Comparison of ENCODE assay signal across 30 cellular contexts in genomic region chr9:16915126-16915831, GRCh38. TPM values are rescaled to one million over a fixed set of nuclear protein-coding genes. Genes with fewer than 3 reads are reported as not detected.
DNase-seq lines count a peak whose midpoint lies in the region; ATAC-seq, FAIRE-seq and TF ChIP-seq lines count a peak whose summit lies in the region.
"Had no signal": no experiment of that assay in that cellular context is flagged by ENCODE, and none has a peak within 500 bp of the region (broad histone marks: within the 10 kb centered on the region; RNA-seq: fewer than 3 reads in every experiment).

No MANE protein-coding gene starts in this region.

- no peak overlapping the region for H3K56ac ChIP-seq in H1 (replicated peaks; ENCODE audit: insufficient read length, low read depth, low read length)

- H3K36me3 ChIP-seq in GM23248 (ENCODE audit: low read depth) (no peaks in the 10 kb centered on the region), H1 (ENCODE audit: control insufficient read depth in 2 of 4, insufficient read depth in 4 of 4, low read length in 3 of 4) (no peaks in the 10 kb centered on the region), thoracic aorta (no peaks in the 10 kb centered on the region)
- H3K36me3 ChIP-seq: brain microvascular endothelial cell, esophagus muscularis mucosa, tibial nerve had no signal

- TF ChIP-seq CTCF in H1 (IDR thresholded peaks at IDR 0.05; ENCODE audit: control extremely low read depth in 1 of 3, insufficient read depth in 1 of 3, low read depth in 1 of 3, low read length in 3 of 3): no peak
- no peak for TF ChIP-seq CTCF in nephron (IDR thresholded peaks at IDR 0.05; ENCODE audit: unreplicated experiment in 3 of 3)
- no peak for TF ChIP-seq CTCF in thoracic aorta (IDR thresholded peaks at IDR 0.05)

- TF ChIP-seq POLR2A in H1 (IDR thresholded peaks at IDR 0.05; ENCODE audit: control extremely low read depth in 1 of 2, low read depth in 2 of 2, low read length in 2 of 2): no peak

- H2AK5ac ChIP-seq in H1 (ENCODE audit: low read depth, low read length): no peak overlapping the region

- H3K23me2 ChIP-seq in H1 (ENCODE audit: low read depth, low read length): no peaks in the 10 kb centered on the region

- H3K23ac ChIP-seq in H1 (ENCODE audit: insufficient read length): no peak overlapping the region

- H3K4ac ChIP-seq in H1 (replicated peaks; ENCODE audit: insufficient read length, low read depth, low read length): no peak overlapping the region

- H3K4me3 ChIP-seq in GM23248: no peak overlapping the region
- H3K4me3 ChIP-seq in H1 (ENCODE audit: extremely low read depth in 1 of 4, insufficient read depth in 2 of 4, low read depth in 3 of 4, low read length in 4 of 4): no peak overlapping the region
- no peak overlapping the region for H3K4me3 ChIP-seq in thoracic aorta
- H3K4me3 ChIP-seq: dorsolateral prefrontal cortex, esophagus muscularis mucosa, smooth muscle cell, tibial nerve had no signal

- no peak overlapping the region for H2BK15ac ChIP-seq in H1 (ENCODE audit: low read length)

- WGBS in GM23248 (ENCODE audit: low coverage in 1 of 2, low lambda C conversion rate in 2 of 2, missing lambda C conversion rate in 2 of 2), 2 experiments: 60% methylated on average over 6 of the region's 6 CpGs
- 89% methylated on average over 6 of the region's 6 CpGs; no CpG with 5 or more reads in 1 of the 2 experiments for WGBS in H1 (ENCODE audit: extremely low coverage in 1 of 2, insufficient coverage in 1 of 2, insufficient read length in 1 of 2, insufficient replicate concordance in 2 of 2, low coverage in 1 of 2, low lambda C conversion rate in 2 of 2, missing lambda C conversion rate in 1 of 2), 2 experiments

- no peak overlapping the region for H4K91ac ChIP-seq in H1 (replicated peaks; ENCODE audit: insufficient read length, low read length)

- no peak for TF ChIP-seq EP300 in H1 (IDR thresholded peaks at IDR 0.05; ENCODE audit: borderline replicate concordance in 1 of 2, low read depth in 2 of 2, low read length in 2 of 2)

- no peaks in the 10 kb centered on the region for H3K79me1 ChIP-seq in H1 (ENCODE audit: low read depth, low read length)

- no peak overlapping the region; the same call in 1 of the 2 replicates for H2AFZ ChIP-seq in GM23248
- H2AFZ ChIP-seq in H1 (ENCODE audit: low read length): no peak overlapping the region

- H3K4me1 ChIP-seq in GM23248 (ENCODE audit: insufficient read depth) (no peaks in the 10 kb centered on the region), H1 (replicated peaks in 1 of 4; ENCODE audit: control insufficient read depth in 3 of 4, insufficient read depth in 4 of 4, low read length in 3 of 4) (no peaks in the 10 kb centered on the region), thoracic aorta (ENCODE audit: control insufficient read depth in 1 of 2, low read depth in 2 of 2) (peaks cover 21 to 27% of the 10 kb centered on the region in 2 donors)
- H3K4me1 ChIP-seq: esophagus muscularis mucosa, tibial nerve had no signal

- no peak overlapping the region for H2BK20ac ChIP-seq in H1 (ENCODE audit: low read length)

- no peak overlapping the region for H4K8ac ChIP-seq in H1 (ENCODE audit: extremely low read depth, insufficient read depth, low read length)

- H3K9ac ChIP-seq in GM23248: no peak overlapping the region
- H3K9ac ChIP-seq in H1 (replicated peaks in 1 of 4; ENCODE audit: extremely low read depth in 1 of 4, low read depth in 3 of 4, low read length in 3 of 4): no peak overlapping the region

- H3K27ac ChIP-seq in GM23248 (no peak overlapping the region), H1 (ENCODE audit: low read depth, low read length) (no peak overlapping the region), thoracic aorta (peak overlapping the region; percentile 36 to 50)
- H3K27ac ChIP-seq: brain microvascular endothelial cell, dorsolateral prefrontal cortex, esophagus muscularis mucosa, tibial nerve had no signal

- H3K4me2 ChIP-seq in GM23248 (ENCODE audit: unreplicated experiment) (no peak overlapping the region), H1 (ENCODE audit: insufficient read depth in 1 of 2, low read depth in 2 of 2, low read length in 2 of 2) (no peak overlapping the region)
- H3K4me2 ChIP-seq: smooth muscle cell had no signal

- peak overlapping the region; percentile 32; the same call in 1 of the 2 replicates for H3K18ac ChIP-seq in H1 (ENCODE audit: extremely low read depth, low read length)

- no peak overlapping the region for H3K14ac ChIP-seq in H1 (ENCODE audit: insufficient read length)

- H3F3A ChIP-seq in GM23248 (ENCODE audit: insufficient read depth): 0 out of 2 replicates have a peak, but pooled peaks cover 5% of the 10 kb centered on the region

- no peak overlapping the region for H2BK5ac ChIP-seq in H1 (ENCODE audit: low read depth, low read length)

- H4K5ac ChIP-seq in H1 (ENCODE audit: insufficient read length, low read depth, low read length): no peak overlapping the region

- no peak for ATAC-seq in thoracic aorta (ENCODE audit: insufficient number of reproducible peaks, low FRiP score, low read depth)
- ATAC-seq: activated CD8-positive, alpha-beta T cell treated with anti-CD3 and anti-CD28 coated beads, Interleukin-2, amount 10 ng/mL, durations not matched to agents 7 days and 5 days; left colon; Panc1 had no signal

- CTCF ChIA-PET in H1 (lab: Charles Lee; ENCODE audit: partially characterized antibody): interaction anchor here (1.2 kb wide), 1 partner anchor 8 kb away, joined by 3 read pairs; no protein-coding TSS in a partner anchor

- H3K79me2 ChIP-seq in GM23248 (ENCODE audit: insufficient read depth) (no peaks in the 10 kb centered on the region), H1 (ENCODE audit: control insufficient read depth in 1 of 2, insufficient read depth in 2 of 2, low read length in 2 of 2) (no peaks in the 10 kb centered on the region)

- no peaks in the 10 kb centered on the region for H3K27me3 Mint-ChIP-seq in nephron (ENCODE audit: low read depth)
- H3K27me3 Mint-ChIP-seq: naive B cell had no signal

- H3K27ac Mint-ChIP-seq in nephron: peak overlapping the region in 2 of 3 experiments; percentile 31 to 62
- H3K27ac Mint-ChIP-seq: activated CD8-positive, alpha-beta T cell treated with anti-CD3 and anti-CD28 coated beads, Interleukin-2, amount 10 ng/mL, durations not matched to agents 7 days and 5 days; activated T-helper 2 cell treated with anti-CD3 and anti-CD28 coated beads, Interferon-gamma antibody, Interleukin-2, Interleukin-4, amounts not matched to agents 10 μg/mL and 5 μg/mL and 100 μg/mL, durations not matched to agents 14 hours and 24 hours and 36 hours; H9; naive B cell; T-helper 2 cell treated with Interferon-gamma antibody and Interleukin-4, amounts not matched to agents 5 μg/mL and 100 μg/mL, for 36 hours had no signal

- no peak for TF ChIP-seq RAD21 in H1 (IDR thresholded peaks at IDR 0.05 in 1 of 2, conservative IDR thresholded peaks at IDR 0.05 in 1 of 2; ENCODE audit: low read depth in 2 of 2, low read length in 2 of 2)

- POLR2A ChIA-PET in H1 (lab: Charles Lee; ENCODE audit: partially characterized antibody): no interaction called here

- H3K9me3 ChIP-seq in GM23248 (ENCODE audit: low read depth) (no peaks in the 10 kb centered on the region), H1 (ENCODE audit: insufficient read depth in 2 of 2, low read depth in 1 of 2, low read length in 1 of 2) (no peaks in the 10 kb centered on the region; a peak in 1 of 4 replicates), thoracic aorta (no peaks in the 10 kb centered on the region)
- H3K9me3 ChIP-seq: esophagus muscularis mucosa, tibial nerve had no signal

- no peaks in the 10 kb centered on the region for H4K20me1 ChIP-seq in GM23248 (ENCODE audit: insufficient read depth)
- H4K20me1 ChIP-seq in H1 (replicated peaks in 1 of 2; ENCODE audit: control insufficient read depth in 1 of 2, insufficient read depth in 2 of 2, low read length in 2 of 2): no peaks in the 10 kb centered on the region

- peaks cover 16% of the 10 kb centered on the region for H3K9me3 Mint-ChIP-seq in nephron

- DNase-seq in GM23248: peak; percentile 54
- no peak for DNase-seq in H1 (ENCODE audit: low read depth in 1 of 2, low spot score in 2 of 2)
- DNase-seq in thoracic aorta (ENCODE audit: low spot score): no peak
- no peak for DNase-seq in activated CD4-positive, alpha-beta T cell treated with anti-CD3 and anti-CD28 coated beads for 4 hours
- DNase-seq in COLO668 (lab: John Stamatoyannopoulos, UW; ENCODE audit: unreplicated experiment): no peak
- no peak for DNase-seq in RPMI8226
- DNase-seq: activated CD4-positive, alpha-beta T cell treated with anti-CD3 and anti-CD28 coated beads for 1 hour; activated CD8-positive, alpha-beta T cell treated with anti-CD3 and anti-CD28 coated beads, Interleukin-2, amount 10 ng/mL, durations not matched to agents 7 days and 5 days; activated naive CD4-positive, alpha-beta T cell treated with anti-CD3 and anti-CD28 coated beads, Interleukin-2, amount 50 U/mL, for 16 hours; amniotic stem cell; brain microvascular endothelial cell; dorsolateral prefrontal cortex; H9; Karpas-422; left colon; MV-4-11; naive B cell; NCI-H1436 treated with DMSO at 0.1 percent for 48 hours; NCI-H226; NCI-H69; stimulated activated naive CD4-positive, alpha-beta T cell treated with Interleukin-2 at 50 U/mL for 16 hours had no signal

- no peak overlapping the region for H2BK12ac ChIP-seq in H1 (ENCODE audit: low read depth, low read length)

- in situ Hi-C loops in GM23248 (cut with MboI): no loop called here

- H3K4me1 Mint-ChIP-seq in nephron: peaks cover 3% of the 10 kb centered on the region
- H3K4me1 Mint-ChIP-seq: CD14-positive monocyte, H9, naive B cell had no signal

- no peak for FAIRE-seq in H1 (lab: Jason Lieb, UNC)
- FAIRE-seq: endometrium had no signal

- H3K9me2 ChIP-seq in GM23248 (ENCODE audit: insufficient read depth): no peaks in the 10 kb centered on the region

- H2BK120ac ChIP-seq in H1 (replicated peaks; ENCODE audit: low read depth, low read length): no peak overlapping the region

- no peaks in the 10 kb centered on the region for H3K36me3 Mint-ChIP-seq in nephron (ENCODE audit: low read depth)
- H3K36me3 Mint-ChIP-seq: CD14-positive monocyte, naive B cell had no signal

- no peak overlapping the region for H3K4me3 Mint-ChIP-seq in nephron
- H3K4me3 Mint-ChIP-seq: activated CD8-positive, alpha-beta T cell treated with anti-CD3 and anti-CD28 coated beads, Interleukin-2, amount 10 ng/mL, durations not matched to agents 7 days and 5 days; CD14-positive monocyte; H9; naive B cell; T-helper 2 cell treated with Interferon-gamma antibody and Interleukin-4, amounts not matched to agents 5 μg/mL and 100 μg/mL, for 36 hours had no signal

- H3K27me3 ChIP-seq in GM23248 (replicated peaks; ENCODE audit: insufficient read depth) (no peaks in the 10 kb centered on the region), H1 (replicated peaks in 1 of 4; ENCODE audit: control insufficient read depth in 3 of 4, extremely low read depth in 1 of 4, insufficient read depth in 3 of 4, low read length in 3 of 4) (no peaks in the 10 kb centered on the region), thoracic aorta (replicated peaks; ENCODE audit: insufficient read depth) (no peaks in the 10 kb centered on the region)
- H3K27me3 ChIP-seq: brain microvascular endothelial cell, esophagus muscularis mucosa, tibial nerve had no signal

RNA-seq across cellular contexts. Expression of gene BNC2, which starts 44.8 kb away (rescaled TPM):
- total RNA-seq in GM23248 (2014; rRNA removed; shearing (Covaris generic)): 18.5 and 18.6 TPM in 2 replicates
- polyA plus RNA-seq in GM23248 (2016; fragmentation: Nextera tagmentation; extraction: Ambion mirVana) (13.8 and 15.1 TPM in 2 replicates), H1 (2011; rRNA removed) (11.3 and 16.0 TPM in 2 replicates)
- total RNA-seq in H1 (2021; fragmentation: NEBNext Ultra II Directional; extraction: Animal tissue kit (Norgen Biotek cat#: 25700)): 26.8 and 28.1 TPM in 2 replicates
- polyA plus RNA-seq in H1 (2011; cell fraction: cytosol; rRNA removed): 15.0 TPM
- 24.5 TPM for polyA plus RNA-seq in H1 (2011; cell fraction: nucleus; rRNA removed)
- polyA plus RNA-seq in H1 (2012, experiment 1 of 2): 13.5 to 21.7 TPM (median 16.4 TPM) in 4 replicates
- polyA plus RNA-seq in H1 (2012, experiment 2 of 2): 0.97 TPM
- 3.9 TPM for polyA plus RNA-seq in H1 (2013, experiment 1 of 2)
- 3.4 TPM for polyA plus RNA-seq in H1 (2013, experiment 2 of 2)
- 100 and 146 TPM in 2 replicates for polyA minus RNA-seq in H1 (2011; rRNA and poly(A)+ RNA removed)
- polyA minus RNA-seq in H1 (2011; cell fraction: cytosol; rRNA and poly(A)+ RNA removed): 19.4 TPM
- polyA minus RNA-seq in H1 (2011; cell fraction: nucleus; rRNA and poly(A)+ RNA removed): 85.0 TPM
- total RNA-seq in thoracic aorta: 10 to 100 TPM; 16.1 to 16.9 TPM
- total RNA-seq: activated CD8-positive, alpha-beta T cell treated with anti-CD3 and anti-CD28 coated beads, Interleukin-2, amount 10 ng/mL, durations not matched to agents 7 days and 5 days; activated T-helper 2 cell treated with anti-CD3 and anti-CD28 coated beads, Interferon-gamma antibody, Interleukin-2, Interleukin-4, amounts not matched to agents 10 μg/mL and 5 μg/mL and 100 μg/mL, durations not matched to agents 14 hours and 24 hours and 36 hours had no signal

Comparison
In these comparisons a context has a peak if more than half of its experiments do, and no peak if none do; other contexts are left out.
1. H3K27ac ChIP-seq: peak in thoracic aorta (2 of 2); none in GM23248 (single experiment) and H1 (single experiment).